27 cellular contexts compared by ENCODE assay signal in genomic region chr1:100363831-100364230, GRCh38.
"Had no signal": no experiment of that assay in that cellular context is flagged by ENCODE, and none has a peak within 500 bp of the region (broad histone marks: within the 10 kb centered on the region; RNA-seq: fewer than 3 reads in every experiment).

No MANE protein-coding gene starts in this region.

- H3K36me3 Mint-ChIP-seq: natural killer cell had no signal

- H3K27me3 ChIP-seq: neural progenitor cell, neutrophil, right lobe of liver, stomach, testis, thyroid gland, transverse colon had no signal

- DNase-seq: hippocampal formation; kidney; left ventricle myocardium inferior; mesendoderm; naive B cell; natural killer cell; nephron progenitor cell; occipital lobe; psoas muscle; right lobe of liver; stimulated activated CD4-positive, alpha-beta T cell treated with anti-CD3 and anti-CD28 coated beads, Interleukin-1b, Interleukin-23, amount 100 ng/mL, for 48 hours; stimulated activated CD4-positive, alpha-beta T cell treated with anti-CD3 and anti-CD28 coated beads, Interleukin-2, amount 100 ng/mL, for 48 hours; stimulated activated CD4-positive, alpha-beta T cell treated with anti-CD3 and anti-CD28 coated beads, Interleukin-4, amount 100 ng/mL, for 4 hours; stimulated activated CD8-positive, alpha-beta memory T cell treated with anti-CD3 and anti-CD28 coated beads, Interleukin-4, amount 100 ng/mL, for 48 hours; stimulated activated naive B cell treated with anti-CD40 and anti-IgM and Interleukin-4, amounts not matched to agents 10 μg/mL and 1 μg/mL and 100 μg/mL, for 72 hours; stimulated activated naive CD8-positive, alpha-beta T cell treated with anti-CD3 and anti-CD28 coated beads, Interleukin-15, Interleukin-2, amounts not matched to agents 100 U/mL and 50 U/mL, for 24 hours; stomach; testis; thyroid gland; transverse colon had no signal

- FAIRE-seq: islet of Langerhans had no signal

- H3K4me3 ChIP-seq: left ventricle myocardium inferior, lung, neural progenitor cell, psoas muscle, right lobe of liver, smooth muscle cell, stomach, thyroid gland, transverse colon had no signal

- H3K36me3 ChIP-seq: left ventricle myocardium inferior, right lobe of liver, thyroid gland, transverse colon had no signal

- H3K9me3 ChIP-seq: left ventricle myocardium inferior, neutrophil, psoas muscle, right lobe of liver, stomach, testis, thyroid gland, transverse colon had no signal

- H3K9me3 Mint-ChIP-seq: mesothelial cell of epicardium; natural killer cell; stimulated activated naive B cell treated with anti-CD40 and anti-IgM and Interleukin-4, amounts not matched to agents 10 μg/mL and 1 μg/mL and 100 μg/mL, for 72 hours had no signal

- H3K27ac Mint-ChIP-seq: naive B cell; neural progenitor cell; stimulated activated naive B cell treated with anti-CD40 and anti-IgM and Interleukin-4, amounts not matched to agents 10 μg/mL and 1 μg/mL and 100 μg/mL, for 72 hours had no signal

- H3K27ac ChIP-seq: left ventricle myocardium inferior, neutrophil, parathyroid adenoma, psoas muscle, right lobe of liver, stomach, testis, thyroid gland, transverse colon had no signal

- H3K4me3 Mint-ChIP-seq: mesothelial cell of epicardium; naive B cell; natural killer cell; nephron progenitor cell; neural progenitor cell; stimulated activated naive B cell treated with anti-CD40 and anti-IgM and Interleukin-4, amounts not matched to agents 10 μg/mL and 1 μg/mL and 100 μg/mL, for 72 hours had no signal

- H3K27me3 Mint-ChIP-seq: naive B cell; stimulated activated naive B cell treated with anti-CD40 and anti-IgM and Interleukin-4, amounts not matched to agents 10 μg/mL and 1 μg/mL and 100 μg/mL, for 72 hours had no signal

- ATAC-seq: psoas muscle; right lobe of liver; stimulated activated naive B cell treated with anti-CD40 and anti-IgM and Interleukin-4, amounts not matched to agents 10 μg/mL and 1 μg/mL and 100 μg/mL, for 72 hours; stimulated activated naive CD8-positive, alpha-beta T cell treated with anti-CD3 and anti-CD28 coated beads, Interleukin-15, Interleukin-2, amounts not matched to agents 100 U/mL and 50 U/mL, for 24 hours had no signal

- H3K4me1 ChIP-seq: right lobe of liver had no signal
